1 cellular context compared by ENCODE assay signal in genomic region chr1:219790834-219791615, GRCh38.
TF ChIP-seq lines count a peak whose summit lies in the region.

No MANE protein-coding gene starts in this region.

TF ChIP-seq in IMR-90, 13 proteins besides CTCF, POLR2A, EP300 and RAD21 (continued from another document):
- TF ChIP-seq, protein P1, sequence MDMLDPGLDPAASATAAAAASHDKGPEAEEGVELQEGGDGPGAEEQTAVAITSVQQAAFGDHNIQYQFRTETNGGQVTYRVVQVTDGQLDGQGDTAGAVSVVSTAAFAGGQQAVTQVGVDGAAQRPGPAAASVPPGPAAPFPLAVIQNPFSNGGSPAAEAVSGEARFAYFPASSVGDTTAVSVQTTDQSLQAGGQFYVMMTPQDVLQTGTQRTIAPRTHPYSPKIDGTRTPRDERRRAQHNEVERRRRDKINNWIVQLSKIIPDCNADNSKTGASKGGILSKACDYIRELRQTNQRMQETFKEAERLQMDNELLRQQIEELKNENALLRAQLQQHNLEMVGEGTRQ (IDR thresholded peaks at IDR 0.05; ENCODE audit: low read depth, low read length): no peak
- TF ChIP-seq CEBPB (IDR thresholded peaks at IDR 0.05; ENCODE audit: low read depth, low read length): peak; percentile 25; the same call in 1 of the 2 replicates
- TF ChIP-seq RFX5 (IDR thresholded peaks at IDR 0.05; ENCODE audit: low read depth, low read length): no peak
- TF ChIP-seq RCOR1 (IDR thresholded peaks at IDR 0.05; ENCODE audit: insufficient replicate concordance, low read length): no peak
TF ChIP-seq in IMR-90: peak in this region for 1.
